Comparison of ENCODE assay signal across 9 cellular contexts in the genomic region with DNA sequence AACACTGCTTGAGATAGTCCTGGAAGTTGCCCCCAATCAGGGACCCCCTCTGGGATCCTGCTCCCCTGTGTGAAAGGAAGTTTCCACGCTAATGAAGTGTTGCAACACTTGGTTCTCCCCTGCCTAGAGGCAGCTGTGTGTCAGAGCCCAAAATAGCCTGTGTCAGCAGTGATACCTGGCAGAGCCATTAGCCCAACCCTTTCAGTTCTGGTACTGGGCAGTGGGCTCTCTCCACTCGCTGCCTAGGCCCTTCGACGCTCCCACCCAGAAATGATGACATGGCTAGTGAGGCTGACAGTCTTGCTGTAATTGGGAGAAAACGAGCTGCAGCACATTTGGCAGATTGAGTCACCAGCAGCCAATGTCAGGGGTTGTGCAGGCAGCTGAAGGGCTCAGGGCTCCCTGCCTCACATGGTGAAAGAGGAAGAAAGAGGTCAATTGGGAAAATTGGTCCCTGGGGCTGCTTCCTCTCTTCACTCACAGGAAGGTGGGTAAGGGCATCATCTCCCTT. TPM values are rescaled to one million over a fixed set of nuclear protein-coding genes. Genes with fewer than 3 reads are reported as not detected.
DNase-seq lines count a peak whose midpoint lies in the region; ATAC-seq, FAIRE-seq and TF ChIP-seq lines count a peak whose summit lies in the region.
"Had no signal": no experiment of that assay in that cellular context is flagged by ENCODE, and none has a peak within 500 bp of the region (broad histone marks: within the 10 kb centered on the region; RNA-seq: fewer than 3 reads in every experiment).

No MANE protein-coding gene starts in this region.

- H3K9me3 ChIP-seq in ascending aorta: no peaks in the 10 kb centered on the region
- no peaks in the 10 kb centered on the region for H3K9me3 ChIP-seq in HepG2 (ENCODE audit: low read length)
- H3K9me3 ChIP-seq: ovary had no signal

- no peak for TF ChIP-seq RAD21 in HepG2 (CRISPR knock-in tag; IDR thresholded peaks at IDR 0.05)

- POLR2A ChIA-PET in HepG2 (lab: Yijun Ruan, JAX): interaction anchor here (1.1 to 5.7 kb wide), 12 partner anchors 13 to 74 kb away, joined by 3 to 53 read pairs (median 6); a partner anchor contains a TSS

- intact Hi-C loops in ascending aorta (cut with DNase I): no loop called here
- intact Hi-C loops in HepG2 (cut with micrococcal nuclease; ENCODE audit: unreplicated experiment): no loop called here
- intact Hi-C loops in posterior vena cava (cut with DNase I): no loop called here

- ATAC-seq in HepG2 (no peak), GM18873 (IDR thresholded peaks at IDR 0.05; ENCODE audit: low FRiP score, unreplicated experiment) (no peak), GM19467 (IDR thresholded peaks at IDR 0.05; ENCODE audit: unreplicated experiment) (no peak)

- H3K4me1 ChIP-seq in KMS-11 (ENCODE audit: low read depth, poor library complexity, severe bottlenecking): peaks cover 39% of the 10 kb centered on the region
- H3K4me1 ChIP-seq in ascending aorta: peaks cover 4 to 14% of the 10 kb centered on the region in 2 donors
- H3K4me1 ChIP-seq in HepG2 (ENCODE audit: insufficient read depth, low read length): peaks cover 31% of the 10 kb centered on the region

- no peak for TF ChIP-seq EP300 in HepG2 (IDR thresholded peaks at IDR 0.05; ENCODE audit: low read depth in 2 of 2, low read length in 2 of 2)
- TF ChIP-seq EP300 in HepG2 (CRISPR knock-in tag; IDR thresholded peaks at IDR 0.05; ENCODE audit: borderline replicate concordance): no peak

- H3K4me2 ChIP-seq in KMS-11 (peak overlapping the region; percentile 100), HepG2 (ENCODE audit: low read depth, low read length) (no peak overlapping the region)

- FAIRE-seq in HepG2 (lab: Jason Lieb, UNC): no peak

- in situ Hi-C loops in HepG2 (cut with HindIII; ENCODE audit: extremely low pct_ligation_motif_present, low pct_unique_long_range_greater_than_20kb): no loop called here

- H3K27ac ChIP-seq in 22Rv1: peak overlapping the region; percentile 71
- H3K27ac ChIP-seq in KMS-11: peak overlapping the region; percentile 92
- peak overlapping the region; percentile 78 to 97 for H3K27ac ChIP-seq in ascending aorta
- no peak overlapping the region for H3K27ac ChIP-seq in HepG2 (ENCODE audit: extremely low read length, insufficient read depth, low read length)

- H3K4me3 ChIP-seq in KMS-11 (IDR thresholded peaks at IDR 0.05; ENCODE audit: insufficient read depth, low read depth, low read length) (no peak overlapping the region), ascending aorta (no peak overlapping the region), HepG2 (replicated peaks in 1 of 3; ENCODE audit: insufficient read depth in 1 of 3, low read depth in 2 of 3, low read length in 3 of 3) (no peak overlapping the region)

- H3K27me3 ChIP-seq in KMS-11 (ENCODE audit: insufficient read depth, low read depth) (no peaks in the 10 kb centered on the region), ascending aorta (no peaks in the 10 kb centered on the region), HepG2 (ENCODE audit: control insufficient read depth in 1 of 2, insufficient read depth in 2 of 2, low read length in 2 of 2) (no peaks in the 10 kb centered on the region; a peak in 1 of 5 replicates)
- H3K27me3 ChIP-seq: ovary had no signal

- H2AFZ ChIP-seq in KMS-11 (ENCODE audit: low read depth) (peak overlapping the region; percentile 63; the same call in 1 of the 2 replicates), HepG2 (ENCODE audit: low read length) (no peak overlapping the region)

- CTCF ChIA-PET in HepG2 (lab: Yijun Ruan, JAX; ENCODE audit: low intra/inter-chr PET ratio, low total read pairs): no interaction called here

- H3K79me2 ChIP-seq in KMS-11 (ENCODE audit: insufficient read depth, low read depth) (peaks cover 20% of the 10 kb centered on the region), HepG2 (ENCODE audit: insufficient read depth, low read length) (peaks cover 18% of the 10 kb centered on the region)

- DNase-seq in ascending aorta (ENCODE audit: low spot score in 2 of 2) (peak; percentile 53 to 73), HepG2 (ENCODE audit: low spot score) (no peak), superior temporal gyrus (ENCODE audit: extremely low spot score) (no peak), posterior vena cava (ENCODE audit: low spot score) (no peak)

- no peak for TF ChIP-seq CTCF in 22Rv1 (IDR thresholded peaks at IDR 0.05)
- TF ChIP-seq CTCF in KMS-11 (conservative IDR thresholded peaks at IDR 0.05; ENCODE audit: low read depth, low read length): no peak
- TF ChIP-seq CTCF in ascending aorta (IDR thresholded peaks at IDR 0.05): no peak
- TF ChIP-seq CTCF in HepG2 (CRISPR knock-in tag; IDR thresholded peaks at IDR 0.05): no peak

- BruUV-seq in HepG2 (replicated peaks; lab: Mats Ljungman, UMichigan): no TSS peak

- H4K20me1 ChIP-seq in KMS-11 (ENCODE audit: insufficient read depth): peaks cover 6% of the 10 kb centered on the region
- no peaks in the 10 kb centered on the region; the same call in 1 of the 2 replicates for H4K20me1 ChIP-seq in HepG2 (ENCODE audit: insufficient read depth, low read length)

- 94% methylated on average over 5 of the region's 5 CpGs for WGBS in HepG2 (ENCODE audit: low lambda C conversion rate)

- H3K36me3 ChIP-seq in KMS-11 (ENCODE audit: insufficient read depth) (no peaks in the 10 kb centered on the region), ascending aorta (peaks cover 17 to 20% of the 10 kb centered on the region in 2 donors), HepG2 (replicated peaks in 1 of 2; ENCODE audit: control insufficient read depth in 1 of 2, insufficient read depth in 2 of 2, low read length in 2 of 2) (peaks cover 1 to 14% of the 10 kb centered on the region in 2 experiments; a peak in 3 of 5 replicates)
- H3K36me3 ChIP-seq: ovary had no signal

- TF ChIP-seq POLR2A in HepG2 (IDR thresholded peaks at IDR 0.05; ENCODE audit: insufficient read depth in 1 of 2, low read depth in 2 of 2, low read length in 2 of 2): no peak

- peak overlapping the region; percentile 66 for H3K9ac ChIP-seq in KMS-11
- no peak overlapping the region for H3K9ac ChIP-seq in HepG2 (ENCODE audit: insufficient read depth, low read depth, low read length)

RNA-seq across cellular contexts. Expression of a gene that starts 1.4 kb away (rescaled TPM):
- total RNA-seq in ascending aorta (41.8 TPM), HepG2 (2016; rRNA removed; fragmentation: Illumina TruSeq; extraction: Trizol) (26.2 and 30.9 TPM in 2 replicates), posterior vena cava (10 to 100 TPM; 53.0 to 58.1 TPM)
- 6.3 and 6.4 TPM in 2 replicates for total RNA-seq in HepG2 (2016; cell fraction: cytosol; rRNA removed; fragmentation: Illumina TruSeq; extraction: Trizol; ENCODE audit: low read depth)
- total RNA-seq in HepG2 (2016; cell fraction: insoluble cytoplasmic fraction; rRNA removed; fragmentation: Illumina TruSeq; extraction: Trizol): 26.3 and 28.4 TPM in 2 replicates
- total RNA-seq in HepG2 (2016; cell fraction: membrane; rRNA removed; fragmentation: Illumina TruSeq; extraction: Trizol): 7.6 and 10.4 TPM in 2 replicates
- total RNA-seq in HepG2 (2016; cell fraction: nucleus; rRNA removed; fragmentation: Illumina TruSeq; extraction: Trizol): 34.7 and 37.1 TPM in 2 replicates
- polyA plus RNA-seq in HepG2 (2011; rRNA removed): 30.4 and 39.7 TPM in 2 replicates
- 18.7 and 20.6 TPM in 2 replicates for polyA plus RNA-seq in HepG2 (2011; cell fraction: cytosol; rRNA removed)
- polyA plus RNA-seq in HepG2 (2011; cell fraction: nucleus; rRNA removed): 353 and 401 TPM in 2 replicates
- 36.2 and 63.4 TPM in 2 replicates for polyA plus RNA-seq in HepG2 (2012)
- polyA plus RNA-seq in HepG2 (2016; cell fraction: cytosol; fragmentation: Illumina TruSeq; extraction: Trizol; ENCODE audit: low read depth): 5.1 and 5.2 TPM in 2 replicates
- 49.2 and 51.6 TPM in 2 replicates for polyA plus RNA-seq in HepG2 (2016; cell fraction: insoluble cytoplasmic fraction; fragmentation: Illumina TruSeq; extraction: Trizol; ENCODE audit: low read depth)
- 10.3 and 10.6 TPM in 2 replicates for polyA plus RNA-seq in HepG2 (2016; cell fraction: membrane; fragmentation: Illumina TruSeq; extraction: Trizol; ENCODE audit: low read depth)
- 134 and 143 TPM in 2 replicates for polyA plus RNA-seq in HepG2 (2016; cell fraction: nucleus; fragmentation: Illumina TruSeq; extraction: Trizol; ENCODE audit: insufficient read depth, low read depth)
- 24.4 and 74.3 TPM in 2 replicates for polyA minus RNA-seq in HepG2 (2011; rRNA and poly(A)+ RNA removed; ENCODE audit: low replicate concordance)
- polyA minus RNA-seq in HepG2 (2011; cell fraction: cytosol; rRNA and poly(A)+ RNA removed): 11.6 and 13.2 TPM in 2 replicates
- 56.4 and 77.8 TPM in 2 replicates for polyA minus RNA-seq in HepG2 (2011; cell fraction: nucleus; rRNA and poly(A)+ RNA removed)

RNA-seq across cellular contexts. Expression of a gene that starts 14.9 kb away (rescaled TPM):
- total RNA-seq in ascending aorta: 92.5 TPM
- 18.0 and 24.9 TPM in 2 replicates for total RNA-seq in HepG2 (2016; rRNA removed; fragmentation: Illumina TruSeq; extraction: Trizol)
- 24.0 and 27.7 TPM in 2 replicates for total RNA-seq in HepG2 (2016; cell fraction: cytosol; rRNA removed; fragmentation: Illumina TruSeq; extraction: Trizol; ENCODE audit: low read depth)
- total RNA-seq in HepG2 (2016; cell fraction: insoluble cytoplasmic fraction; rRNA removed; fragmentation: Illumina TruSeq; extraction: Trizol): 18.1 and 26.8 TPM in 2 replicates
- 21.4 and 22.7 TPM in 2 replicates for total RNA-seq in HepG2 (2016; cell fraction: membrane; rRNA removed; fragmentation: Illumina TruSeq; extraction: Trizol)
- total RNA-seq in HepG2 (2016; cell fraction: nucleus; rRNA removed; fragmentation: Illumina TruSeq; extraction: Trizol): 16.0 and 19.0 TPM in 2 replicates
- 19.5 TPM in 2 replicates for polyA plus RNA-seq in HepG2 (2011; rRNA removed)
- polyA plus RNA-seq in HepG2 (2011; cell fraction: cytosol; rRNA removed): 27.5 and 30.1 TPM in 2 replicates
- 11.2 and 13.7 TPM in 2 replicates for polyA plus RNA-seq in HepG2 (2011; cell fraction: nucleus; rRNA removed)
- 9.3 and 9.8 TPM in 2 replicates for polyA plus RNA-seq in HepG2 (2012)
- 18.7 and 24.3 TPM in 2 replicates for polyA plus RNA-seq in HepG2 (2016; cell fraction: cytosol; fragmentation: Illumina TruSeq; extraction: Trizol; ENCODE audit: low read depth)
- 13.4 and 16.9 TPM in 2 replicates for polyA plus RNA-seq in HepG2 (2016; cell fraction: insoluble cytoplasmic fraction; fragmentation: Illumina TruSeq; extraction: Trizol; ENCODE audit: low read depth)
- 16.6 and 17.8 TPM in 2 replicates for polyA plus RNA-seq in HepG2 (2016; cell fraction: membrane; fragmentation: Illumina TruSeq; extraction: Trizol; ENCODE audit: low read depth)
- 22.4 and 26.0 TPM in 2 replicates for polyA plus RNA-seq in HepG2 (2016; cell fraction: nucleus; fragmentation: Illumina TruSeq; extraction: Trizol; ENCODE audit: insufficient read depth, low read depth)
- polyA minus RNA-seq in HepG2 (2011; rRNA and poly(A)+ RNA removed; ENCODE audit: low replicate concordance): 23.7 and 38.2 TPM in 2 replicates
- 7.8 and 9.2 TPM in 2 replicates for polyA minus RNA-seq in HepG2 (2011; cell fraction: cytosol; rRNA and poly(A)+ RNA removed)
- 10.6 and 10.9 TPM in 2 replicates for polyA minus RNA-seq in HepG2 (2011; cell fraction: nucleus; rRNA and poly(A)+ RNA removed)
- 1 to 10 TPM; 8.9 to 10.0 TPM for total RNA-seq in posterior vena cava

RNA-seq across cellular contexts. Expression of a gene that starts 19.5 kb away (rescaled TPM):
- 102 TPM for total RNA-seq in ascending aorta
- total RNA-seq in HepG2 (2016; rRNA removed; fragmentation: Illumina TruSeq; extraction: Trizol): 11.4 and 24.8 TPM in 2 replicates
- total RNA-seq in HepG2 (2016; cell fraction: cytosol; rRNA removed; fragmentation: Illumina TruSeq; extraction: Trizol; ENCODE audit: low read depth): 9.2 and 13.4 TPM in 2 replicates
- total RNA-seq in HepG2 (2016; cell fraction: insoluble cytoplasmic fraction; rRNA removed; fragmentation: Illumina TruSeq; extraction: Trizol): 11.0 and 23.7 TPM in 2 replicates
- 12.0 and 14.6 TPM in 2 replicates for total RNA-seq in HepG2 (2016; cell fraction: membrane; rRNA removed; fragmentation: Illumina TruSeq; extraction: Trizol)
- 18.4 and 20.2 TPM in 2 replicates for total RNA-seq in HepG2 (2016; cell fraction: nucleus; rRNA removed; fragmentation: Illumina TruSeq; extraction: Trizol)
- polyA plus RNA-seq in HepG2 (2011; rRNA removed): 25.7 and 31.5 TPM in 2 replicates
- polyA plus RNA-seq in HepG2 (2011; cell fraction: cytosol; rRNA removed): 35.5 and 41.1 TPM in 2 replicates
- 16.2 and 27.4 TPM in 2 replicates for polyA plus RNA-seq in HepG2 (2011; cell fraction: nucleus; rRNA removed)
- polyA plus RNA-seq in HepG2 (2012): 26.1 and 27.4 TPM in 2 replicates
- 12.6 and 19.7 TPM in 2 replicates for polyA plus RNA-seq in HepG2 (2016; cell fraction: cytosol; fragmentation: Illumina TruSeq; extraction: Trizol; ENCODE audit: low read depth)
- polyA plus RNA-seq in HepG2 (2016; cell fraction: insoluble cytoplasmic fraction; fragmentation: Illumina TruSeq; extraction: Trizol; ENCODE audit: low read depth): 15.3 and 17.5 TPM in 2 replicates
- polyA plus RNA-seq in HepG2 (2016; cell fraction: membrane; fragmentation: Illumina TruSeq; extraction: Trizol; ENCODE audit: low read depth): 18.5 and 20.7 TPM in 2 replicates
- polyA plus RNA-seq in HepG2 (2016; cell fraction: nucleus; fragmentation: Illumina TruSeq; extraction: Trizol; ENCODE audit: insufficient read depth, low read depth): 41.2 and 41.7 TPM in 2 replicates
- 58.2 and 80.5 TPM in 2 replicates for polyA minus RNA-seq in HepG2 (2011; rRNA and poly(A)+ RNA removed; ENCODE audit: low replicate concordance)
- polyA minus RNA-seq in HepG2 (2011; cell fraction: cytosol; rRNA and poly(A)+ RNA removed): 20.0 and 25.1 TPM in 2 replicates
- polyA minus RNA-seq in HepG2 (2011; cell fraction: nucleus; rRNA and poly(A)+ RNA removed): 14.4 and 22.0 TPM in 2 replicates
- total RNA-seq in posterior vena cava: 10 to 100 TPM; 23.7 to 33.0 TPM

RNA-seq across cellular contexts. Expression of a gene that starts 25.2 kb away (rescaled TPM):
- total RNA-seq in ascending aorta (40.3 TPM), HepG2 (2016; rRNA removed; fragmentation: Illumina TruSeq; extraction: Trizol) (26.9 and 29.2 TPM in 2 replicates), posterior vena cava (10 to 100 TPM; 32.8 to 34.0 TPM)
- 11.5 and 13.1 TPM in 2 replicates for total RNA-seq in HepG2 (2016; cell fraction: cytosol; rRNA removed; fragmentation: Illumina TruSeq; extraction: Trizol; ENCODE audit: low read depth)
- 28.7 and 31.4 TPM in 2 replicates for total RNA-seq in HepG2 (2016; cell fraction: insoluble cytoplasmic fraction; rRNA removed; fragmentation: Illumina TruSeq; extraction: Trizol)
- 21.4 and 25.5 TPM in 2 replicates for total RNA-seq in HepG2 (2016; cell fraction: membrane; rRNA removed; fragmentation: Illumina TruSeq; extraction: Trizol)
- 19.8 and 21.0 TPM in 2 replicates for total RNA-seq in HepG2 (2016; cell fraction: nucleus; rRNA removed; fragmentation: Illumina TruSeq; extraction: Trizol)
- 30.0 and 36.6 TPM in 2 replicates for polyA plus RNA-seq in HepG2 (2011; rRNA removed)
- polyA plus RNA-seq in HepG2 (2011; cell fraction: cytosol; rRNA removed): 40.4 and 44.3 TPM in 2 replicates
- polyA plus RNA-seq in HepG2 (2011; cell fraction: nucleus; rRNA removed): 58.1 and 64.7 TPM in 2 replicates
- 34.4 and 38.4 TPM in 2 replicates for polyA plus RNA-seq in HepG2 (2012)
- polyA plus RNA-seq in HepG2 (2016; cell fraction: cytosol; fragmentation: Illumina TruSeq; extraction: Trizol; ENCODE audit: low read depth): 16.7 and 21.3 TPM in 2 replicates
- polyA plus RNA-seq in HepG2 (2016; cell fraction: insoluble cytoplasmic fraction; fragmentation: Illumina TruSeq; extraction: Trizol; ENCODE audit: low read depth): 46.7 and 47.9 TPM in 2 replicates
- 24.0 and 30.0 TPM in 2 replicates for polyA plus RNA-seq in HepG2 (2016; cell fraction: membrane; fragmentation: Illumina TruSeq; extraction: Trizol; ENCODE audit: low read depth)
- polyA plus RNA-seq in HepG2 (2016; cell fraction: nucleus; fragmentation: Illumina TruSeq; extraction: Trizol; ENCODE audit: insufficient read depth, low read depth): 28.2 and 33.5 TPM in 2 replicates
- polyA minus RNA-seq in HepG2 (2011; rRNA and poly(A)+ RNA removed; ENCODE audit: low replicate concordance): 75.1 and 110 TPM in 2 replicates
- 15.7 and 21.4 TPM in 2 replicates for polyA minus RNA-seq in HepG2 (2011; cell fraction: cytosol; rRNA and poly(A)+ RNA removed)
- polyA minus RNA-seq in HepG2 (2011; cell fraction: nucleus; rRNA and poly(A)+ RNA removed): 39.8 and 49.6 TPM in 2 replicates

RNA-seq across cellular contexts. Expression of a gene that starts 26.0 kb away (rescaled TPM):
- not detected for total RNA-seq in ascending aorta
- not detected in 2 replicates for total RNA-seq in HepG2 (2016; rRNA removed; fragmentation: Illumina TruSeq; extraction: Trizol)
- total RNA-seq in HepG2 (2016; cell fraction: cytosol; rRNA removed; fragmentation: Illumina TruSeq; extraction: Trizol; ENCODE audit: low read depth): not detected in 2 replicates
- not detected in 2 replicates for total RNA-seq in HepG2 (2016; cell fraction: insoluble cytoplasmic fraction; rRNA removed; fragmentation: Illumina TruSeq; extraction: Trizol)
- total RNA-seq in HepG2 (2016; cell fraction: membrane; rRNA removed; fragmentation: Illumina TruSeq; extraction: Trizol): not detected in 2 replicates
- not detected in 2 replicates for total RNA-seq in HepG2 (2016; cell fraction: nucleus; rRNA removed; fragmentation: Illumina TruSeq; extraction: Trizol)
- not detected in 2 replicates for polyA plus RNA-seq in HepG2 (2011; rRNA removed)
- polyA plus RNA-seq in HepG2 (2011; cell fraction: cytosol; rRNA removed): not detected in 2 replicates
- polyA plus RNA-seq in HepG2 (2011; cell fraction: nucleus; rRNA removed): not detected in 2 replicates
- 0.55 TPM in 1 of 2 replicates, not detected in the other for polyA plus RNA-seq in HepG2 (2012)
- not detected in 2 replicates for polyA plus RNA-seq in HepG2 (2016; cell fraction: cytosol; fragmentation: Illumina TruSeq; extraction: Trizol; ENCODE audit: low read depth)
- polyA plus RNA-seq in HepG2 (2016; cell fraction: insoluble cytoplasmic fraction; fragmentation: Illumina TruSeq; extraction: Trizol; ENCODE audit: low read depth): not detected in 2 replicates
- polyA plus RNA-seq in HepG2 (2016; cell fraction: membrane; fragmentation: Illumina TruSeq; extraction: Trizol; ENCODE audit: low read depth): not detected in 2 replicates
- polyA plus RNA-seq in HepG2 (2016; cell fraction: nucleus; fragmentation: Illumina TruSeq; extraction: Trizol; ENCODE audit: insufficient read depth, low read depth): not detected in 2 replicates
- polyA minus RNA-seq in HepG2 (2011; rRNA and poly(A)+ RNA removed; ENCODE audit: low replicate concordance): not detected in 2 replicates
- not detected in 2 replicates for polyA minus RNA-seq in HepG2 (2011; cell fraction: cytosol; rRNA and poly(A)+ RNA removed)
- polyA minus RNA-seq in HepG2 (2011; cell fraction: nucleus; rRNA and poly(A)+ RNA removed): not detected in 2 replicates
- not detected for total RNA-seq in posterior vena cava
- total RNA-seq: ovary had no signal
- polyA plus RNA-seq: ovary had no signal

Comparison
In these comparisons a context has a peak if more than half of its experiments do, and no peak if none do; other contexts are left out.
1. DNase-seq: peak in ascending aorta (2 of 2); none in HepG2 (single experiment), superior temporal gyrus (single experiment) and posterior vena cava (single experiment).